15 cellular contexts compared by ENCODE assay signal in genomic region chr13:78299832-78300623, GRCh38.
DNase-seq lines count a peak whose midpoint lies in the region; ATAC-seq lines count a peak whose summit lies in the region.
"Had no signal": no experiment of that assay in that cellular context is flagged by ENCODE, and none has a peak within 500 bp of the region (broad histone marks: within the 10 kb centered on the region; RNA-seq: fewer than 3 reads in every experiment).

No MANE protein-coding gene starts in this region.

- H3K4me3 ChIP-seq in CD8-positive, alpha-beta memory T cell (ENCODE audit: low read length): no peak overlapping the region
- H3K4me3 ChIP-seq: PC-9 had no signal

- POLR2A ChIA-PET in activated CD4-positive, alpha-beta T cell treated with anti-CD3 and anti-CD28 coated beads for 36 hours (lab: Charles Lee): no interaction called here
- POLR2A ChIA-PET in CD8-positive, alpha-beta memory T cell (lab: Charles Lee): no interaction called here

- CTCF ChIA-PET in activated CD4-positive, alpha-beta T cell treated with anti-CD3 and anti-CD28 coated beads for 36 hours (lab: Charles Lee): no interaction called here
- CTCF ChIA-PET in CD8-positive, alpha-beta memory T cell (lab: Charles Lee): no interaction called here

- no peak overlapping the region for H3K4me3 Mint-ChIP-seq in activated CD4-positive, alpha-beta T cell treated with anti-CD3 and anti-CD28 coated beads for 36 hours
- no peak overlapping the region for H3K4me3 Mint-ChIP-seq in stimulated activated effector memory CD8-positive, alpha-beta T cell treated with anti-CD3 and anti-CD28 coated beads, Interleukin-12 subunit alpha, Interleukin-12 subunit beta, amount 100 ng/mL, for 72 hours
- no peak overlapping the region for H3K4me3 Mint-ChIP-seq in CD8-positive, alpha-beta memory T cell
- H3K4me3 Mint-ChIP-seq: mesothelial cell of epicardium, T-cell, type B pancreatic cell had no signal

- no peaks in the 10 kb centered on the region for H3K4me1 Mint-ChIP-seq in activated CD4-positive, alpha-beta T cell treated with anti-CD3 and anti-CD28 coated beads for 36 hours
- H3K4me1 Mint-ChIP-seq in stimulated activated effector memory CD8-positive, alpha-beta T cell treated with anti-CD3 and anti-CD28 coated beads, Interleukin-12 subunit alpha, Interleukin-12 subunit beta, amount 100 ng/mL, for 72 hours: no peaks in the 10 kb centered on the region
- H3K4me1 Mint-ChIP-seq in CD8-positive, alpha-beta memory T cell: no peaks in the 10 kb centered on the region
- H3K4me1 Mint-ChIP-seq: mesothelial cell of epicardium, T-cell had no signal

- no peaks in the 10 kb centered on the region for H3K4me1 ChIP-seq in CD8-positive, alpha-beta memory T cell (ENCODE audit: insufficient read depth, low read length)

- no peaks in the 10 kb centered on the region for H3K9me3 Mint-ChIP-seq in activated CD4-positive, alpha-beta T cell treated with anti-CD3 and anti-CD28 coated beads for 36 hours (ENCODE audit: low read depth)
- H3K9me3 Mint-ChIP-seq in stimulated activated effector memory CD8-positive, alpha-beta T cell treated with anti-CD3 and anti-CD28 coated beads, Interleukin-12 subunit alpha, Interleukin-12 subunit beta, amount 100 ng/mL, for 72 hours: no peaks in the 10 kb centered on the region
- H3K9me3 Mint-ChIP-seq in CD8-positive, alpha-beta memory T cell: no peaks in the 10 kb centered on the region
- H3K9me3 Mint-ChIP-seq: mesothelial cell of epicardium, T-cell, type B pancreatic cell had no signal

- H3K27me3 ChIP-seq in CD8-positive, alpha-beta memory T cell (ENCODE audit: insufficient read depth, low read length, poor library complexity, severe bottlenecking): no peaks in the 10 kb centered on the region

- H3K36me3 Mint-ChIP-seq in activated CD4-positive, alpha-beta T cell treated with anti-CD3 and anti-CD28 coated beads for 36 hours (ENCODE audit: low read depth): no peaks in the 10 kb centered on the region
- no peaks in the 10 kb centered on the region for H3K36me3 Mint-ChIP-seq in stimulated activated effector memory CD8-positive, alpha-beta T cell treated with anti-CD3 and anti-CD28 coated beads, Interleukin-12 subunit alpha, Interleukin-12 subunit beta, amount 100 ng/mL, for 72 hours
- no peaks in the 10 kb centered on the region for H3K36me3 Mint-ChIP-seq in CD8-positive, alpha-beta memory T cell
- H3K36me3 Mint-ChIP-seq: mesothelial cell of epicardium, T-cell, type B pancreatic cell had no signal

- no peaks in the 10 kb centered on the region for H3K36me3 ChIP-seq in CD8-positive, alpha-beta memory T cell (ENCODE audit: insufficient read depth, low read length)

- H3K27me3 Mint-ChIP-seq in activated CD4-positive, alpha-beta T cell treated with anti-CD3 and anti-CD28 coated beads for 36 hours: peaks cover 6% of the 10 kb centered on the region
- no peaks in the 10 kb centered on the region for H3K27me3 Mint-ChIP-seq in CD8-positive, alpha-beta memory T cell
- H3K27me3 Mint-ChIP-seq: T-cell, type B pancreatic cell had no signal

- no peaks in the 10 kb centered on the region for H3K9me3 ChIP-seq in CD8-positive, alpha-beta memory T cell (ENCODE audit: low read length)

- H3K27ac Mint-ChIP-seq in activated CD4-positive, alpha-beta T cell treated with anti-CD3 and anti-CD28 coated beads for 36 hours: no peak overlapping the region
- H3K27ac Mint-ChIP-seq in stimulated activated effector memory CD8-positive, alpha-beta T cell treated with anti-CD3 and anti-CD28 coated beads, Interleukin-12 subunit alpha, Interleukin-12 subunit beta, amount 100 ng/mL, for 72 hours: no peak overlapping the region
- no peak overlapping the region for H3K27ac Mint-ChIP-seq in CD8-positive, alpha-beta memory T cell
- H3K27ac Mint-ChIP-seq: mesothelial cell of epicardium, T-cell, type B pancreatic cell had no signal

- intact Hi-C loops in activated CD4-positive, alpha-beta T cell treated with anti-CD3 and anti-CD28 coated beads for 36 hours (cut with DNase I, micrococcal nuclease): no loop called here

- ATAC-seq in activated CD4-positive, alpha-beta T cell treated with anti-CD3 and anti-CD28 coated beads for 36 hours: peak; percentile 36
- ATAC-seq in GM21786 (IDR thresholded peaks at IDR 0.05; ENCODE audit: unreplicated experiment): peak; percentile 59
- peak; percentile 62 for ATAC-seq in HG03139 (IDR thresholded peaks at IDR 0.05; ENCODE audit: unreplicated experiment)
- ATAC-seq in stimulated activated effector memory CD8-positive, alpha-beta T cell treated with anti-CD3 and anti-CD28 coated beads, Interleukin-12 subunit alpha, Interleukin-12 subunit beta, amount 100 ng/mL, for 72 hours: peak; percentile 44
- ATAC-seq: T-cell had no signal

- H3K27ac ChIP-seq in CD8-positive, alpha-beta memory T cell (ENCODE audit: low read depth, low read length): no peak overlapping the region
- H3K27ac ChIP-seq: 22Rv1, PC-9 had no signal

- DNase-seq in activated CD4-positive, alpha-beta T cell treated with anti-CD3 and anti-CD28 coated beads for 36 hours: no peak
- DNase-seq in activated CD4-positive, alpha-beta T cell treated with anti-CD3 and anti-CD28 coated beads, Interleukin-2, amount 50 U/mL, for 1 hour: no peak
- DNase-seq in stimulated activated effector memory CD8-positive, alpha-beta T cell treated with anti-CD3 and anti-CD28 coated beads, Interleukin-12 subunit alpha, Interleukin-12 subunit beta, amount 100 ng/mL, for 72 hours (ENCODE audit: low spot score in 2 of 2): no peak
- DNase-seq in NCI-H446 (lab: John Stamatoyannopoulos, UW) (no peak), medulla oblongata (ENCODE audit: extremely low spot score) (no peak)
- DNase-seq in CD8-positive, alpha-beta memory T cell: no peak
- DNase-seq: activated CD4-positive, alpha-beta T cell treated with anti-CD3 and anti-CD28 coated beads for 48 hours; H7; PC-9; T-cell had no signal
